Comparison of ENCODE assay signal across 8 cellular contexts in genomic region chr1:226349801-226350503, GRCh38. TPM values are rescaled to one million over a fixed set of nuclear protein-coding genes. Genes with fewer than 3 reads are reported as not detected.
A peak's percentile ranks its signal among the peaks of the same experiment; 100 is the strongest.
DNase-seq lines count a peak whose midpoint lies in the region; ATAC-seq and TF ChIP-seq lines count a peak whose summit lies in the region.

No MANE protein-coding gene starts in this region.

- H3K4me1 ChIP-seq in mammary epithelial cell (ENCODE audit: insufficient read depth, low read length) (no peaks in the 10 kb centered on the region), upper lobe of right lung (no peaks in the 10 kb centered on the region)

- no peak overlapping the region for H3K4me3 Mint-ChIP-seq in MCF 10A (ENCODE audit: unreplicated experiment)

- POLR2A ChIA-PET in MCF 10A (lab: Yijun Ruan, JAX) = interaction anchor here (1.0 kb wide), 1 partner anchor 9 kb away, joined by 3 read pairs; no protein-coding TSS in a partner anchor

- ATAC-seq in HG03571 (IDR thresholded peaks at IDR 0.05; ENCODE audit: unreplicated experiment) = peak; percentile 51
- ATAC-seq in upper lobe of right lung = peak; percentile 48

- H3K27me3 ChIP-seq in mammary epithelial cell (ENCODE audit: insufficient read depth, low read length) (no peaks in the 10 kb centered on the region), upper lobe of right lung (no peaks in the 10 kb centered on the region), WERI-Rb-1 (ENCODE audit: insufficient read depth, low read depth, severe bottlenecking) (no peaks in the 10 kb centered on the region)

- H2AFZ ChIP-seq in mammary epithelial cell (ENCODE audit: low read depth, low read length) = peak overlapping the region; percentile 86

- BruUV-seq in mammary epithelial cell (replicated peaks; lab: Mats Ljungman, UMichigan) (no TSS peak), MCF 10A (replicated peaks; lab: Mats Ljungman, UMichigan) (no TSS peak)

- in situ Hi-C loops in mammary epithelial cell (cut with MboI; ENCODE audit: low sequenced_read_pairs in 2 of 2) = no loop called here

- no peaks in the 10 kb centered on the region for H3K27me3 Mint-ChIP-seq in MCF 10A (ENCODE audit: insufficient read depth, unreplicated experiment)

- no peak overlapping the region for H3K27ac ChIP-seq in mammary epithelial cell (ENCODE audit: insufficient read depth, low read depth, low read length)
- H3K27ac ChIP-seq in upper lobe of right lung = no peak overlapping the region
- no peak overlapping the region for H3K27ac ChIP-seq in WERI-Rb-1

- H3K9ac ChIP-seq in mammary epithelial cell (ENCODE audit: insufficient read depth, low read length) = no peak overlapping the region

- DNase-seq in mammary epithelial cell (no peak), MCF 10A (ENCODE audit: unreplicated experiment) (no peak), dermis blood vessel endothelial cell (peak; percentile 44), upper lobe of right lung (no peak), NCI-H526 treated with DMSO at 0.1 percent for 48 hours (lab: John Stamatoyannopoulos, UW) (no peak), WERI-Rb-1 (no peak), GOT3 (lab: John Stamatoyannopoulos, UW) (no peak)

- H3K27ac Mint-ChIP-seq in MCF 10A (ENCODE audit: low read depth, unreplicated experiment) = no peak overlapping the region

- CTCF ChIA-PET in mammary epithelial cell (lab: Charles Lee; ENCODE audit: low non-redundant PET) = no interaction called here
- CTCF ChIA-PET in MCF 10A (lab: Yijun Ruan, JAX) = interaction anchor here (0.6 to 0.7 kb wide), 2 partner anchors 63 to 213 kb away, joined by 3 to 4 read pairs; no protein-coding TSS in a partner anchor

- intact Hi-C loops in mammary epithelial cell (cut with micrococcal nuclease) = no loop called here
- intact Hi-C loops in MCF 10A (cut with micrococcal nuclease) = no loop called here
- intact Hi-C loops in upper lobe of right lung (cut with DNase I) = no loop called here

- H3K79me2 ChIP-seq in mammary epithelial cell (ENCODE audit: insufficient read depth, low read length) = no peaks in the 10 kb centered on the region

- TF ChIP-seq CTCF in mammary epithelial cell (conservative IDR thresholded peaks at IDR 0.05 in 1 of 2, IDR thresholded peaks at IDR 0.05 in 1 of 2; ENCODE audit: extremely low read depth in 1 of 2, insufficient read depth in 1 of 2, low read depth in 1 of 2, low read length in 2 of 2) (no peak), MCF 10A (IDR thresholded peaks at IDR 0.05; ENCODE audit: unreplicated experiment) (no peak), upper lobe of right lung (IDR thresholded peaks at IDR 0.05) (no peak), WERI-Rb-1 (IDR thresholded peaks at IDR 0.05; ENCODE audit: low read depth, low read length) (no peak)

- 39% methylated on average over 16 of the region's 17 CpGs for WGBS in mammary epithelial cell (ENCODE audit: low coverage, missing lambda C conversion rate)

- no peaks in the 10 kb centered on the region for H3K36me3 Mint-ChIP-seq in MCF 10A (ENCODE audit: insufficient read depth, unreplicated experiment)

- H3K4me3 ChIP-seq in mammary epithelial cell (replicated peaks in 1 of 3; ENCODE audit: insufficient read depth in 1 of 3, low read depth in 2 of 3, low read length in 3 of 3) (no peak overlapping the region), upper lobe of right lung (no peak overlapping the region), WERI-Rb-1 (ENCODE audit: low read depth, low read length) (no peak overlapping the region)

- H3K9me3 Mint-ChIP-seq in MCF 10A (ENCODE audit: unreplicated experiment) = no peaks in the 10 kb centered on the region

- no peaks in the 10 kb centered on the region for H4K20me1 ChIP-seq in mammary epithelial cell (ENCODE audit: insufficient read depth, low read length)

- no peak overlapping the region for H3K4me2 ChIP-seq in mammary epithelial cell (ENCODE audit: insufficient read depth, low read depth, low read length)

- H3K36me3 ChIP-seq in mammary epithelial cell (ENCODE audit: insufficient read depth, low read length) (no peaks in the 10 kb centered on the region), upper lobe of right lung (no peaks in the 10 kb centered on the region), WERI-Rb-1 (no peaks in the 10 kb centered on the region)

- H3K4me1 Mint-ChIP-seq in MCF 10A (ENCODE audit: insufficient read depth, unreplicated experiment) = no peaks in the 10 kb centered on the region

- dilution Hi-C loops in mammary epithelial cell (cut with HindIII; ENCODE audit: low sequenced_read_pairs) = no loop called here

- no peaks in the 10 kb centered on the region for H3K9me3 ChIP-seq in mammary epithelial cell (replicated peaks; ENCODE audit: insufficient read depth, low read length)
- no peaks in the 10 kb centered on the region for H3K9me3 ChIP-seq in upper lobe of right lung
- H3K9me3 ChIP-seq in WERI-Rb-1 (ENCODE audit: severe bottlenecking) = no peaks in the 10 kb centered on the region

RNA-seq across cellular contexts. Expression of gene LIN9, which starts 41.0 kb away (rescaled TPM):
- total RNA-seq in mammary epithelial cell (1 to 10 TPM; 2.5 to 4.0 TPM), MCF 10A (2022) (10.3 and 10.4 TPM in 2 replicates), dermis blood vessel endothelial cell (5.8 and 8.0 TPM in 2 replicates), upper lobe of right lung (4.6 TPM)
- polyA plus RNA-seq in mammary epithelial cell = 3.0 TPM
- polyA minus RNA-seq in mammary epithelial cell = 14.8 TPM

RNA-seq across cellular contexts. Expression of gene PARP1, which starts 57.9 kb away (rescaled TPM):
- total RNA-seq in mammary epithelial cell (10 to 100 TPM; 67.7 to 80.8 TPM), MCF 10A (2022) (192 and 235 TPM in 2 replicates), dermis blood vessel endothelial cell (126 and 190 TPM in 2 replicates), upper lobe of right lung (64.6 TPM)
- 99.4 TPM for polyA plus RNA-seq in mammary epithelial cell
- polyA minus RNA-seq in mammary epithelial cell = 205 TPM
